ENCODE assay signal across 20 cellular contexts in genomic region chr20:39025883-39026282, GRCh38.
DNase-seq lines count a peak whose midpoint lies in the region; ATAC-seq and TF ChIP-seq lines count a peak whose summit lies in the region.
"Had no signal": no experiment of that assay in that cellular context is flagged by ENCODE, and none has a peak within 500 bp of the region (broad histone marks: within the 10 kb centered on the region; RNA-seq: fewer than 3 reads in every experiment).

No MANE protein-coding gene starts in this region.

- H3K36me3 ChIP-seq in CD8-positive, alpha-beta memory T cell (ENCODE audit: insufficient read depth, low read length): peaks cover 9% of the 10 kb centered on the region

- peaks cover 5% of the 10 kb centered on the region for H3K4me1 ChIP-seq in CD8-positive, alpha-beta memory T cell (ENCODE audit: insufficient read depth, low read length)
- H3K4me1 ChIP-seq: heart left ventricle, spleen, upper lobe of left lung had no signal

- CTCF ChIA-PET in CD8-positive, alpha-beta memory T cell (lab: Charles Lee): interaction anchor here (1.2 kb wide), 1 partner anchor 24 kb away, joined by 3 read pairs; no protein-coding TSS in a partner anchor
- CTCF ChIA-PET in activated CD4-positive, alpha-beta memory T cell treated with anti-CD3 and anti-CD28 coated beads for 36 hours (lab: Charles Lee): interaction anchor here (1.0 kb wide), 1 partner anchor 24 kb away, joined by 3 read pairs; no protein-coding TSS in a partner anchor

- no peak overlapping the region for H3K27ac ChIP-seq in CD8-positive, alpha-beta memory T cell (ENCODE audit: low read depth, low read length)
- H3K27ac ChIP-seq: BLaER1 treated with 17β-estradiol and CSF1 and Interleukin-3, amounts not matched to agents 10 nM and 100 nM; epithelial cell of prostate; heart left ventricle; spleen; upper lobe of left lung had no signal

- DNase-seq in activated T-cell treated with anti-CD3 and anti-CD28 coated beads, Interleukin-2, amount 50 U/mL, for 4 hours: no peak
- DNase-seq in activated T-cell treated with anti-CD3 and anti-CD28 coated beads for 4 hours: no peak
- DNase-seq in CD8-positive, alpha-beta memory T cell: no peak
- DNase-seq in activated CD4-positive, alpha-beta memory T cell treated with anti-CD3 and anti-CD28 coated beads for 36 hours: peak; percentile 58
- DNase-seq in memory B cell (ENCODE audit: low spot score in 2 of 2): no peak
- DNase-seq in progenitor cell of endocrine pancreas (ENCODE audit: low spot score, unreplicated experiment): no peak
- DNase-seq: activated CD8-positive, alpha-beta memory T cell treated with anti-CD3 and anti-CD28 coated beads for 24 hours; activated effector memory CD4-positive, alpha-beta T cell treated with Interleukin-2 at 50 U/mL for 16 hours; central memory CD4-positive, alpha-beta T cell; heart left ventricle; mesenchymal stem cell; NCI-H1092 treated with DMSO at 0.1 percent for 48 hours; NCI-H1930; Right ventricle myocardium superior; spleen; SW 1271; upper lobe of left lung had no signal

- peak; percentile 60 to 70 for ATAC-seq in activated T-cell treated with anti-CD3 and anti-CD28 coated beads, Interleukin-2, amount 50 U/mL, for 4 hours
- ATAC-seq in memory B cell (ENCODE audit: low read depth): peak; percentile 31
- ATAC-seq in HG03571 (IDR thresholded peaks at IDR 0.05; ENCODE audit: unreplicated experiment): no peak
- ATAC-seq: heart left ventricle had no signal

- no peaks in the 10 kb centered on the region for H3K9me3 Mint-ChIP-seq in activated T-cell treated with anti-CD3 and anti-CD28 coated beads, Interleukin-2, amount 50 U/mL, for 4 hours
- H3K9me3 Mint-ChIP-seq in CD8-positive, alpha-beta memory T cell: no peaks in the 10 kb centered on the region
- no peaks in the 10 kb centered on the region for H3K9me3 Mint-ChIP-seq in activated CD4-positive, alpha-beta memory T cell treated with anti-CD3 and anti-CD28 coated beads for 36 hours
- no peaks in the 10 kb centered on the region for H3K9me3 Mint-ChIP-seq in memory B cell
- no peaks in the 10 kb centered on the region for H3K9me3 Mint-ChIP-seq in progenitor cell of endocrine pancreas (ENCODE audit: low read depth)

- POLR2A ChIA-PET in CD8-positive, alpha-beta memory T cell (lab: Charles Lee): no interaction called here
- POLR2A ChIA-PET in activated CD4-positive, alpha-beta memory T cell treated with anti-CD3 and anti-CD28 coated beads for 36 hours (lab: Charles Lee): no interaction called here

- H3K36me3 Mint-ChIP-seq in activated T-cell treated with anti-CD3 and anti-CD28 coated beads, Interleukin-2, amount 50 U/mL, for 4 hours (ENCODE audit: insufficient read depth): peaks cover 50% of the 10 kb centered on the region
- H3K36me3 Mint-ChIP-seq in CD8-positive, alpha-beta memory T cell: peaks cover 0 to 59% (median 11%) of the 10 kb centered on the region in 3 donors
- peaks cover 48% of the 10 kb centered on the region for H3K36me3 Mint-ChIP-seq in activated CD4-positive, alpha-beta memory T cell treated with anti-CD3 and anti-CD28 coated beads for 36 hours
- H3K36me3 Mint-ChIP-seq in memory B cell: peaks cover 25% of the 10 kb centered on the region
- peaks cover 7% of the 10 kb centered on the region for H3K36me3 Mint-ChIP-seq in progenitor cell of endocrine pancreas (ENCODE audit: insufficient read depth)

- no peak overlapping the region for H3K4me3 Mint-ChIP-seq in activated T-cell treated with anti-CD3 and anti-CD28 coated beads, Interleukin-2, amount 50 U/mL, for 4 hours
- peak overlapping the region in 6 of 7 donors; percentile 15 to 63 (median 52) for H3K4me3 Mint-ChIP-seq in CD8-positive, alpha-beta memory T cell
- no peak overlapping the region for H3K4me3 Mint-ChIP-seq in activated CD4-positive, alpha-beta memory T cell treated with anti-CD3 and anti-CD28 coated beads for 36 hours
- no peak overlapping the region for H3K4me3 Mint-ChIP-seq in memory B cell
- no peak overlapping the region for H3K4me3 Mint-ChIP-seq in progenitor cell of endocrine pancreas (ENCODE audit: low read depth)

- intact Hi-C loops in activated CD4-positive, alpha-beta memory T cell treated with anti-CD3 and anti-CD28 coated beads for 36 hours (cut with micrococcal nuclease): loop anchor here (1.0 kb wide), 1 partner anchor 100 kb away; the partner anchor contains the start of gene FAM83D

- no peaks in the 10 kb centered on the region for H3K9me3 ChIP-seq in CD8-positive, alpha-beta memory T cell (ENCODE audit: low read length)
- H3K9me3 ChIP-seq: BLaER1 treated with 17β-estradiol and CSF1 and Interleukin-3, amounts not matched to agents 10 nM and 100 nM; heart left ventricle; spleen; upper lobe of left lung had no signal

- peaks cover 20% of the 10 kb centered on the region for H3K4me1 Mint-ChIP-seq in activated T-cell treated with anti-CD3 and anti-CD28 coated beads, Interleukin-2, amount 50 U/mL, for 4 hours (ENCODE audit: low read depth)
- H3K4me1 Mint-ChIP-seq in CD8-positive, alpha-beta memory T cell: peaks cover 21 to 28% (median 24%) of the 10 kb centered on the region in 3 donors
- peaks cover 33% of the 10 kb centered on the region for H3K4me1 Mint-ChIP-seq in activated CD4-positive, alpha-beta memory T cell treated with anti-CD3 and anti-CD28 coated beads for 36 hours (ENCODE audit: low read depth)
- H3K4me1 Mint-ChIP-seq in memory B cell: peaks cover 2% of the 10 kb centered on the region
- H3K4me1 Mint-ChIP-seq in progenitor cell of endocrine pancreas (ENCODE audit: low read depth): no peaks in the 10 kb centered on the region

- H3K27ac Mint-ChIP-seq in CD8-positive, alpha-beta memory T cell: peak overlapping the region; percentile 1 to 88 (median 84)
- H3K27ac Mint-ChIP-seq in activated CD4-positive, alpha-beta memory T cell treated with anti-CD3 and anti-CD28 coated beads for 36 hours: no peak overlapping the region
- H3K27ac Mint-ChIP-seq in memory B cell: no peak overlapping the region
- no peak overlapping the region for H3K27ac Mint-ChIP-seq in progenitor cell of endocrine pancreas

- H3K27me3 ChIP-seq in CD8-positive, alpha-beta memory T cell (ENCODE audit: insufficient read depth, low read length, poor library complexity, severe bottlenecking): no peaks in the 10 kb centered on the region
- H3K27me3 ChIP-seq: BLaER1 treated with 17β-estradiol and CSF1 and Interleukin-3, amounts not matched to agents 10 nM and 100 nM; heart left ventricle; spleen; upper lobe of left lung had no signal

- no peaks in the 10 kb centered on the region for H3K27me3 Mint-ChIP-seq in activated T-cell treated with anti-CD3 and anti-CD28 coated beads, Interleukin-2, amount 50 U/mL, for 4 hours (ENCODE audit: low read depth)
- H3K27me3 Mint-ChIP-seq in CD8-positive, alpha-beta memory T cell: no peaks in the 10 kb centered on the region
- no peaks in the 10 kb centered on the region for H3K27me3 Mint-ChIP-seq in activated CD4-positive, alpha-beta memory T cell treated with anti-CD3 and anti-CD28 coated beads for 36 hours
- H3K27me3 Mint-ChIP-seq in memory B cell (no peaks in the 10 kb centered on the region), progenitor cell of endocrine pancreas (no peaks in the 10 kb centered on the region)

- no peak overlapping the region for H3K4me3 ChIP-seq in CD8-positive, alpha-beta memory T cell (ENCODE audit: low read length)
- H3K4me3 ChIP-seq: BLaER1 treated with 17β-estradiol and CSF1 and Interleukin-3, amounts not matched to agents 10 nM and 100 nM; heart left ventricle; spleen; upper lobe of left lung had no signal

- TF ChIP-seq CTCF in progenitor cell of endocrine pancreas (IDR thresholded peaks at IDR 0.05; ENCODE audit: unreplicated experiment): no peak

Comparison
In these comparisons a context has a peak if more than half of its experiments do, and no peak if none do; other contexts are left out.
1. H3K4me3 Mint-ChIP-seq: peak in CD8-positive, alpha-beta memory T cell (6 of 7); none in activated T-cell treated with anti-CD3 and anti-CD28 coated beads, Interleukin-2, amount 50 U/mL, for 4 hours (single experiment), activated CD4-positive, alpha-beta memory T cell treated with anti-CD3 and anti-CD28 coated beads for 36 hours (single experiment), memory B cell (single experiment) and progenitor cell of endocrine pancreas (single experiment).
2. H3K27ac Mint-ChIP-seq: peak in CD8-positive, alpha-beta memory T cell (8 of 8); none in activated CD4-positive, alpha-beta memory T cell treated with anti-CD3 and anti-CD28 coated beads for 36 hours (single experiment), memory B cell (single experiment) and progenitor cell of endocrine pancreas (single experiment).